ENCODE assay signal across 16 cellular contexts in genomic region chr9:109001275-109001676, GRCh38. TPM values are rescaled to one million over a fixed set of nuclear protein-coding genes. Genes with fewer than 3 reads are reported as not detected.
DNase-seq lines count a peak whose midpoint lies in the region; ATAC-seq and TF ChIP-seq lines count a peak whose summit lies in the region.
"Had no signal": no experiment of that assay in that cellular context is flagged by ENCODE, and none has a peak within 500 bp of the region (broad histone marks: within the 10 kb centered on the region; RNA-seq: fewer than 3 reads in every experiment).

No MANE protein-coding gene starts in this region.

- no peak for TF ChIP-seq POLR2A in body of pancreas (IDR thresholded peaks at IDR 0.05)

- intact Hi-C loops in body of pancreas (cut with DNase I): no loop called here

- no peaks in the 10 kb centered on the region for H3K36me3 ChIP-seq in body of pancreas (replicated peaks in 1 of 2; ENCODE audit: insufficient read depth in 1 of 2, low read depth in 2 of 2)

- no peak for ATAC-seq in body of pancreas
- ATAC-seq in GM21526 (IDR thresholded peaks at IDR 0.05; ENCODE audit: low FRiP score, unreplicated experiment): no peak
- ATAC-seq: mucosa of descending colon had no signal

- 76 to 88% methylated on average over 1 of the region's 1 CpG for WGBS in body of pancreas, 2 donors

- no peak overlapping the region for H3K4me3 ChIP-seq in fibroblast of villous mesenchyme (ENCODE audit: low read depth, low read length)
- no peak overlapping the region for H3K4me3 ChIP-seq in body of pancreas
- H3K4me3 ChIP-seq: mucosa of descending colon, skin epidermis had no signal

- no peaks in the 10 kb centered on the region for H3K27me3 ChIP-seq in body of pancreas

- no peak overlapping the region for H3K27ac ChIP-seq in body of pancreas
- H3K27ac ChIP-seq: C4-2B, skin epidermis had no signal

- no peaks in the 10 kb centered on the region for H3K4me1 ChIP-seq in body of pancreas

- peaks cover 0 to 4% (median 0%) of the 10 kb centered on the region in 3 donors for H3K9me3 ChIP-seq in body of pancreas

- DNase-seq in 8988T (peak; percentile 31), H4 (ENCODE audit: low spot score) (peak; percentile 38), T1000 (lab: John Stamatoyannopoulos, UW) (peak; percentile 18), fibroblast of villous mesenchyme (ENCODE audit: low read depth) (peak; percentile 77), body of pancreas (no peak)
- DNase-seq in stimulated activated CD8-positive, alpha-beta memory T cell treated with anti-CD3 and anti-CD28 coated beads, Interleukin-4, amount 100 ng/mL, for 48 hours: no peak
- DNase-seq in stimulated activated CD4-positive, alpha-beta T cell treated with anti-CD3 and anti-CD28 coated beads, Interleukin-1b, Interleukin-23, amount 100 ng/mL, for 48 hours: no peak
- DNase-seq: activated CD4-positive, alpha-beta T cell treated with anti-CD3 and anti-CD28 coated beads, Interleukin-2, amount 50 U/mL, for 1 hour; amniotic stem cell; glutamatergic neuron; mucosa of descending colon; NCI-H2171; Right ventricle myocardium superior had no signal

- TF ChIP-seq CTCF in fibroblast of villous mesenchyme (IDR thresholded peaks at IDR 0.05; ENCODE audit: insufficient read depth, low read depth, low read length): no peak
- no peak for TF ChIP-seq CTCF in body of pancreas (IDR thresholded peaks at IDR 0.05)

RNA-seq across cellular contexts. Expression of gene CTNNAL1, which starts 12.0 kb away (rescaled TPM):
- 90.8 and 90.9 TPM in 2 replicates for total RNA-seq in H4 (2014; rRNA removed; shearing (Covaris generic))
- total RNA-seq in fibroblast of villous mesenchyme (72.2 and 155 TPM in 2 replicates), body of pancreas (10 to 100 TPM; 15.8 to 23.9 TPM)

Comparison
In these comparisons a context has a peak if more than half of its experiments do, and no peak if none do; other contexts are left out.
1. DNase-seq: peak in 8988T (single experiment), H4 (single experiment), T1000 (single experiment) and fibroblast of villous mesenchyme (single experiment); none in stimulated activated CD8-positive, alpha-beta memory T cell treated with anti-CD3 and anti-CD28 coated beads, Interleukin-4, amount 100 ng/mL, for 48 hours (single experiment), stimulated activated CD4-positive, alpha-beta T cell treated with anti-CD3 and anti-CD28 coated beads, Interleukin-1b, Interleukin-23, amount 100 ng/mL, for 48 hours (single experiment) and body of pancreas (0 of 4).